In the genomic region with DNA sequence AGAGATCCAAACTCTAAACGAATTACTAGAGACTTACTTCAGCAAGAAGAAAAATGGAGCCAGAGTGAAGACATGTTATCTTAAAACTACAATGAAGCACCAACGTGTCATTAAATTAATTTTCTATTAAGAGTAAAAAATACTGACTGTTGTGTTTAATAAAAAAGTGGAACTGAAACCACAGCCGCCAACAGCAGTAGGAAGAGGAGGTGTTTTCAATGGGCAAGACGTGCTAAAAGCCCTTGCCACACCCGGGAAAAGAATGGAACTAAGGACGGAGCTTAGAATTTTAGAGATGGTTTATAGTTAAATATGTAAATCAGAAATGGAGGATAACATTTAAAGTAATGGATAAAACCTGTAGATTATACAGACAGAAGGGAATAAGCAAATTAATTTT, we compare ENCODE assay signal across 26 cellular contexts.
DNase-seq lines count a peak whose midpoint lies in the region; ATAC-seq, FAIRE-seq and TF ChIP-seq lines count a peak whose summit lies in the region.
"Had no signal": no experiment of that assay in that cellular context is flagged by ENCODE, and none has a peak within 500 bp of the region (broad histone marks: within the 10 kb centered on the region; RNA-seq: fewer than 3 reads in every experiment).

No MANE protein-coding gene starts in this region.

- no peak for FAIRE-seq in GM12878 (lab: Jason Lieb, UNC)
- FAIRE-seq: A549, D721Med, GM12892, GM19239, H54 had no signal

- BruUV-seq in GM12878 (replicated peaks; lab: Mats Ljungman, UMichigan), result no TSS peak

- H3K9ac ChIP-seq in MM.1S (ENCODE audit: low read length), result no peak overlapping the region
- no peak overlapping the region for H3K9ac ChIP-seq in GM12878 (ENCODE audit: control insufficient read depth, insufficient read depth, low read length)
- H3K9ac ChIP-seq: BLaER1 treated with 17β-estradiol and CSF1 and Interleukin-3, amounts not matched to agents 10 nM and 100 nM had no signal

- WGBS in GM12878 (ENCODE audit: insufficient coverage, insufficient replicate concordance, low lambda C conversion rate, missing lambda C conversion rate), result 28% methylated on average over 6 of the region's 6 CpGs

- in situ Hi-C loops in GM12878 (cut with MboI), result no loop called here

- intact Hi-C loops in GM12878 (cut with micrococcal nuclease; ENCODE audit: unreplicated experiment), result no loop called here

- POLR2A ChIA-PET in GM12878 (lab: Charles Lee), result no interaction called here

- H3K9me3 ChIP-seq in MM.1S (replicated peaks; ENCODE audit: insufficient read depth, low read length) (no peaks in the 10 kb centered on the region), GM12878 (replicated peaks; ENCODE audit: control insufficient read depth, insufficient read depth, low read length) (no peaks in the 10 kb centered on the region)
- H3K9me3 ChIP-seq: A549, BE2C, HAP-1 had no signal

- SMC1A ChIA-PET in GM12878 (lab: Charles Lee; ENCODE audit: uncharacterized antibody, unreplicated experiment), result interaction anchor here (1.5 kb wide), 1 partner anchor 23 kb away, joined by 3 read pairs; no protein-coding TSS in a partner anchor

- ATAC-seq in GM12878 (no peak), GM19023 (IDR thresholded peaks at IDR 0.05; ENCODE audit: unreplicated experiment) (no peak)
- ATAC-seq: A549 had no signal

- TF ChIP-seq POLR2A in GM12878 (IDR thresholded peaks at IDR 0.05; ENCODE audit: low read depth, low read length), result no peak

- H3K9me2 ChIP-seq in MM.1S (replicated peaks; ENCODE audit: insufficient read depth, low read length), result no peaks in the 10 kb centered on the region

- H3K4me3 ChIP-seq in MM.1S (ENCODE audit: low read length) (no peak overlapping the region), GM12878 (no peak overlapping the region)
- H3K4me3 ChIP-seq: A549; BLaER1 treated with 17β-estradiol and CSF1 and Interleukin-3, amounts not matched to agents 10 nM and 100 nM; HAP-1 had no signal

- DNase-seq in NOMO-1 (lab: John Stamatoyannopoulos, UW; ENCODE audit: unreplicated experiment in 2 of 2) (peak; percentile 0 to 18), NOMO-1 treated with dmso at 0.1 percent for 144 hours (lab: John Stamatoyannopoulos, UW; ENCODE audit: unreplicated experiment) (no peak), MM.1S (no peak), NOMO-1 treated with DMSO at 0.1 percent for 48 hours (lab: John Stamatoyannopoulos, UW; ENCODE audit: unreplicated experiment) (peak; percentile 4), GM12878 (ENCODE audit: low read depth, low spot score) (no peak), NCI-H1417 (lab: John Stamatoyannopoulos, UW) (no peak)
- DNase-seq: 8988T; ACHN; AML-193; BE2C; CD4-positive, alpha-beta T cell; CD8-positive, alpha-beta memory T cell; DMS 273 treated with DMSO at 0.1 percent for 48 hours; DMS79; EL; GDM1; GOT3; HFFc6 had no signal

- H3K36me3 ChIP-seq in MM.1S (replicated peaks; ENCODE audit: insufficient read depth, low read length) (no peaks in the 10 kb centered on the region), GM12878 (ENCODE audit: control insufficient read depth in 2 of 2, insufficient read depth in 2 of 2, low read length in 1 of 2) (no peaks in the 10 kb centered on the region)
- H3K36me3 ChIP-seq: BE2C; BLaER1 treated with 17β-estradiol and CSF1 and Interleukin-3, amounts not matched to agents 10 nM and 100 nM; HAP-1 had no signal

- peaks cover 3% of the 10 kb centered on the region for H3K4me1 ChIP-seq in MM.1S (ENCODE audit: low read length)
- no peaks in the 10 kb centered on the region for H3K4me1 ChIP-seq in GM12878 (ENCODE audit: control insufficient read depth, insufficient read depth, low read length)
- H3K4me1 ChIP-seq: A549, BE2C, HAP-1 had no signal

- H3K27ac ChIP-seq in MM.1S (ENCODE audit: low read length) (no peak overlapping the region), GM12878 (ENCODE audit: control insufficient read depth, insufficient read depth) (no peak overlapping the region)
- H3K27ac ChIP-seq: A549; BLaER1 treated with 17β-estradiol and CSF1 and Interleukin-3, amounts not matched to agents 10 nM and 100 nM had no signal

- no peak for TF ChIP-seq EP300 in GM12878 (IDR thresholded peaks at IDR 0.05; ENCODE audit: borderline replicate concordance in 1 of 2, control insufficient read depth in 1 of 2, low read depth in 2 of 2, low read length in 2 of 2)

- no peaks in the 10 kb centered on the region for H3F3A ChIP-seq in MM.1S (ENCODE audit: insufficient read depth, low read length)

- H3K27me3 ChIP-seq in MM.1S (replicated peaks; ENCODE audit: insufficient read depth, low read length), result no peaks in the 10 kb centered on the region
- H3K27me3 ChIP-seq in GM12878 (replicated peaks in 1 of 2; ENCODE audit: control insufficient read depth in 2 of 2, insufficient read depth in 2 of 2, low read length in 1 of 2), result no peaks in the 10 kb centered on the region
- H3K27me3 ChIP-seq: BE2C; BLaER1 treated with 17β-estradiol and CSF1 and Interleukin-3, amounts not matched to agents 10 nM and 100 nM had no signal

- no peaks in the 10 kb centered on the region for H3K79me2 ChIP-seq in MM.1S (ENCODE audit: low read length)
- no peaks in the 10 kb centered on the region for H3K79me2 ChIP-seq in GM12878 (ENCODE audit: control insufficient read depth, insufficient read depth, low read length)

- no peak for TF ChIP-seq CTCF in MM.1S (IDR thresholded peaks at IDR 0.05; ENCODE audit: low read length)
- TF ChIP-seq CTCF in GM12878 (IDR thresholded peaks at IDR 0.05 in 2 of 3, conservative IDR thresholded peaks at IDR 0.05 in 1 of 3; ENCODE audit: control insufficient read depth in 2 of 3, extremely low read depth in 1 of 3, insufficient read depth in 1 of 3, low read depth in 3 of 3, low read length in 3 of 3), result no peak

- H3K4me2 ChIP-seq in MM.1S (ENCODE audit: low read depth, low read length) (0 out of 2 replicates have a peak overlapping the region, but pooled peaks have one; percentile 10), GM12878 (ENCODE audit: control insufficient read depth, insufficient read depth) (no peak overlapping the region)
- H3K4me2 ChIP-seq: A549 had no signal

- no peak overlapping the region for H2AFZ ChIP-seq in MM.1S (ENCODE audit: low read length)
- H2AFZ ChIP-seq in GM12878 (ENCODE audit: control insufficient read depth, low read depth, low read length), result no peak overlapping the region

- RAD21 ChIA-PET in GM12878 (lab: Charles Lee; ENCODE audit: unreplicated experiment), result no interaction called here

- CTCF ChIA-PET in GM12878 (lab: Yijun Ruan, JAX), result no interaction called here

- H4K20me1 ChIP-seq in MM.1S (ENCODE audit: insufficient read depth, low read length), result no peaks in the 10 kb centered on the region
- no peaks in the 10 kb centered on the region for H4K20me1 ChIP-seq in GM12878 (ENCODE audit: control insufficient read depth, insufficient read depth)
- H4K20me1 ChIP-seq: BLaER1 treated with 17β-estradiol and CSF1 and Interleukin-3, amounts not matched to agents 10 nM and 100 nM had no signal

- no peak for TF ChIP-seq RAD21 in GM12878 (IDR thresholded peaks at IDR 0.05; ENCODE audit: insufficient read depth, low read depth, low read length)

TF ChIP-seq in GM12878, 131 proteins besides CTCF, POLR2A, EP300 and RAD21:
- TF ChIP-seq SPI1 (IDR thresholded peaks at IDR 0.05; ENCODE audit: borderline replicate concordance, insufficient read depth, low read depth, low read length), result peak; percentile 35; the same call in 1 of the 2 replicates
- TF ChIP-seq BRCA1 (IDR thresholded peaks at IDR 0.05; ENCODE audit: low read depth, low read length), result no peak
- TF ChIP-seq HCFC1 (IDR thresholded peaks at IDR 0.05; ENCODE audit: low read length), result no peak

Comparison
In these comparisons a context has a peak if more than half of its experiments do, and no peak if none do; other contexts are left out.
1. DNase-seq: peak in NOMO-1 (2 of 2) and NOMO-1 treated with DMSO at 0.1 percent for 48 hours (single experiment); none in NOMO-1 treated with dmso at 0.1 percent for 144 hours (single experiment), MM.1S (single experiment), GM12878 (single experiment) and NCI-H1417 (0 of 3).